2 cellular contexts compared by ENCODE assay signal in genomic region chr15:85611361-85611760, GRCh38.
TF ChIP-seq lines count a peak whose summit lies in the region.

No MANE protein-coding gene starts in this region.

TF ChIP-seq in A549, 52 proteins besides CTCF, POLR2A, EP300 and RAD21 (continued from another document):
- TF ChIP-seq REST (IDR thresholded peaks at IDR 0.05): no peak
- TF ChIP-seq EHF (CRISPR knock-in tag; IDR thresholded peaks at IDR 0.05): no peak
- TF ChIP-seq MYC (IDR thresholded peaks at IDR 0.05; ENCODE audit: borderline replicate concordance, low read length): no peak
- no peak for TF ChIP-seq CBX8 (IDR thresholded peaks at IDR 0.05)
- no peak for TF ChIP-seq RARB (CRISPR knock-in tag; IDR thresholded peaks at IDR 0.05)
- TF ChIP-seq HMGXB4 (CRISPR knock-in tag; IDR thresholded peaks at IDR 0.05; ENCODE audit: borderline replicate concordance): no peak
- no peak for TF ChIP-seq HOXA7 (CRISPR knock-in tag; IDR thresholded peaks at IDR 0.05)
- TF ChIP-seq GATA3 (IDR thresholded peaks at IDR 0.05; ENCODE audit: borderline replicate concordance): no peak
- TF ChIP-seq ATOH8 (CRISPR knock-in tag; IDR thresholded peaks at IDR 0.05; ENCODE audit: low read depth): no peak
TF ChIP-seq in A549: peak in this region for 0.

TF ChIP-seq in HepG2, 621 proteins besides CTCF, POLR2A, EP300 and RAD21 (continued from another document):
- no peak for TF ChIP-seq ARID5B (CRISPR knock-in tag; IDR thresholded peaks at IDR 0.05)
- no peak for TF ChIP-seq HOXA9 (CRISPR knock-in tag; IDR thresholded peaks at IDR 0.05; ENCODE audit: borderline replicate concordance)
- no peak for TF ChIP-seq ZNF496 (CRISPR knock-in tag; IDR thresholded peaks at IDR 0.05; ENCODE audit: insufficient replicate concordance)
- no peak for TF ChIP-seq SRSF1 (optimal IDR thresholded peaks at IDR 0.05; ENCODE audit: low read depth, low read length)
- no peak for TF ChIP-seq KDM5B (CRISPR knock-in tag; IDR thresholded peaks at IDR 0.05; ENCODE audit: borderline replicate concordance)
- TF ChIP-seq AHDC1 (CRISPR knock-in tag; IDR thresholded peaks at IDR 0.05; ENCODE audit: borderline replicate concordance): no peak
- no peak for TF ChIP-seq ZNF547 (CRISPR knock-in tag; IDR thresholded peaks at IDR 0.05)
- TF ChIP-seq RXRA (CRISPR knock-in tag; IDR thresholded peaks at IDR 0.05): no peak
- no peak for TF ChIP-seq TBX2 (CRISPR knock-in tag; IDR thresholded peaks at IDR 0.05; ENCODE audit: borderline replicate concordance)
- no peak for TF ChIP-seq CREB3 (CRISPR knock-in tag; IDR thresholded peaks at IDR 0.05)
- no peak for TF ChIP-seq MLXIP (CRISPR knock-in tag; IDR thresholded peaks at IDR 0.05; ENCODE audit: borderline replicate concordance)
- TF ChIP-seq CEBPB (IDR thresholded peaks at IDR 0.05; ENCODE audit: borderline replicate concordance, low read depth, low read length): no peak
- TF ChIP-seq ZNF709 (CRISPR knock-in tag; IDR thresholded peaks at IDR 0.05): no peak
